In genomic region chr16:89953671-89954406, GRCh38 we compare ENCODE assay signal across 13 cellular contexts. TPM values are rescaled to one million over a fixed set of nuclear protein-coding genes. Genes with fewer than 3 reads are reported as not detected.
DNase-seq lines count a peak whose midpoint lies in the region; ATAC-seq and TF ChIP-seq lines count a peak whose summit lies in the region.
"Had no signal": no experiment of that assay in that cellular context is flagged by ENCODE, and none has a peak within 500 bp of the region (broad histone marks: within the 10 kb centered on the region; RNA-seq: fewer than 3 reads in every experiment).

No MANE protein-coding gene starts in this region.

- H3K27ac ChIP-seq in thyroid gland: no peak overlapping the region

- H3K4me1 ChIP-seq in thyroid gland: peaks cover 4 to 6% of the 10 kb centered on the region in 2 donors

- peaks cover 2 to 13% of the 10 kb centered on the region in 2 donors for H3K36me3 ChIP-seq in thyroid gland

- H3K4me3 ChIP-seq in thyroid gland (replicated peaks in 1 of 3): no peak overlapping the region

- intact Hi-C loops in thyroid gland (cut with DNase I): no loop called here

- WGBS in thyroid gland, 2 donors: 87 to 94% methylated on average over 8 of the region's 11 CpGs

- no peak for TF ChIP-seq POLR2A in thyroid gland (IDR thresholded peaks at IDR 0.05)

- no peak for TF ChIP-seq CTCF in thyroid gland (IDR thresholded peaks at IDR 0.05)

- H3K9me3 ChIP-seq in thyroid gland: no peaks in the 10 kb centered on the region

- peak; percentile 47 for ATAC-seq in GM18867 (IDR thresholded peaks at IDR 0.05; ENCODE audit: unreplicated experiment)
- ATAC-seq in GM21619 (IDR thresholded peaks at IDR 0.05; ENCODE audit: unreplicated experiment): peak; percentile 62
- peak; percentile 51 for ATAC-seq in HG03520 (IDR thresholded peaks at IDR 0.05; ENCODE audit: unreplicated experiment)
- no peak for ATAC-seq in HG02938 (IDR thresholded peaks at IDR 0.05; ENCODE audit: unreplicated experiment)
- ATAC-seq: activated CD8-positive, alpha-beta memory T cell treated with anti-CD3 and anti-CD28 coated beads, Interleukin-2, amount 10 ng/mL, durations not matched to agents 7 days and 5 days; naive thymus-derived CD8-positive, alpha-beta T cell had no signal

- no peaks in the 10 kb centered on the region for H3K27me3 ChIP-seq in thyroid gland

- DNase-seq in germinal center (ENCODE audit: low spot score) (peak; percentile 78), DMS153 treated with DMSO at 0.1 percent for 48 hours (lab: John Stamatoyannopoulos, UW; ENCODE audit: unreplicated experiment) (no peak), thyroid gland (no peak), COR-L47 (lab: John Stamatoyannopoulos, UW) (no peak)
- DNase-seq: activated CD8-positive, alpha-beta memory T cell treated with anti-CD3 and anti-CD28 coated beads, Interleukin-2, amount 10 ng/mL, durations not matched to agents 7 days and 5 days; cortex of kidney; NCI-H1417; T-helper 9 cell had no signal

RNA-seq across cellular contexts. Expression of gene DEF8, which starts 5.3 kb away (rescaled TPM):
- total RNA-seq in thyroid gland: 10 to 100 TPM; 45.0 to 80.9 (median 72.1) TPM

RNA-seq across cellular contexts. Expression of gene TUBB3, which starts 30.7 kb away (rescaled TPM):
- total RNA-seq in thyroid gland: 1 to 10 TPM in 1 of 4 donors, under 1 TPM in 3; 0.33 to 2.4 (median 0.68) TPM

RNA-seq across cellular contexts. Expression of gene MC1R, which starts 35.2 kb away (rescaled TPM):
- total RNA-seq in thyroid gland: 10 to 100 TPM in 2 of 4 donors, 1 to 10 TPM in 2; 7.7 to 16.2 (median 11.4) TPM
